ENCODE assay signal across 8 cellular contexts in the genomic region with DNA sequence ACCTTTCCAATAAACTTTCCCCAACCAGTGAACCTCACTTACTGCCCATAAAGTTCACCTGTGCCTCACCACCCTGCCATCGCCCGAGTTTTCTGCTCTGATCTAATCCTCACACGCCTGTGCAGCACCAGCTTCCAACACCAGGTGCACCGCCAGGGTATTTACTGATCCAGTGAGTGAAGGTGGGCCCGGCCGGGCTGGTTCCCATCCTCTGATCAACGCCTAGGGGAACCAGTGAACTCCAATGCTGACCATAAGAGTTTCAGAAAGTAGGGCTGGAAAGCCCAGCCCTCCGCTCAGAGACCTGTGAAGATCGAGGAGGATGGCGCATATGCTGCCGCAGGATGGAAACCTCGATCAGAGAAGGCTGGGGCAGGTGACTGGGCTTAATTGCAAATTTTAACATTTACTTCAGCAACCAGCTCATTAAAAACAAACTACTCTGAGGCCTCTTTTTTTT. TPM values are rescaled to one million over a fixed set of nuclear protein-coding genes. Genes with fewer than 3 reads are reported as not detected.
DNase-seq lines count a peak whose midpoint lies in the region; ATAC-seq lines count a peak whose summit lies in the region.

No MANE protein-coding gene starts in this region.

- in situ Hi-C loops in SK-MEL-5 (cut with HindIII; ENCODE audit: low pct_unique_long_range_greater_than_20kb, low sequenced_read_pairs), result no loop called here

- CTCF ChIA-PET in CD8-positive, alpha-beta memory T cell (lab: Charles Lee), result interaction anchor here (0.6 to 1.8 kb wide), 11 partner anchors 9 to 313 kb away, joined by 3 to 22 read pairs (median 3); a partner anchor contains a TSS

- POLR2A ChIA-PET in CD8-positive, alpha-beta memory T cell (lab: Charles Lee), result interaction anchor here (0.6 to 1.7 kb wide), 12 partner anchors 9 to 222 kb away, joined by 3 to 19 read pairs (median 4); a partner anchor contains a TSS

- H3K27me3 ChIP-seq in CD8-positive, alpha-beta memory T cell (ENCODE audit: insufficient read depth, low read length, poor library complexity, severe bottlenecking), result no peaks in the 10 kb centered on the region
- no peaks in the 10 kb centered on the region for H3K27me3 ChIP-seq in adipocyte (replicated peaks; ENCODE audit: control insufficient read depth, insufficient read depth, low read length)
- H3K27me3 ChIP-seq in iPS-18a (ENCODE audit: control insufficient read depth, insufficient read depth, low read length), result no peaks in the 10 kb centered on the region

- peak overlapping the region; percentile 80 for H3K27ac ChIP-seq in CD8-positive, alpha-beta memory T cell (ENCODE audit: low read depth, low read length)
- H3K27ac ChIP-seq in iPS-18a (ENCODE audit: low read length), result peak overlapping the region; percentile 1

- H3K4me3 Mint-ChIP-seq in CD8-positive, alpha-beta memory T cell, result peak overlapping the region; percentile 89 to 98 (median 91)

- peak overlapping the region; percentile 94 to 98 (median 97) for H3K27ac Mint-ChIP-seq in CD8-positive, alpha-beta memory T cell

- H3K9me3 Mint-ChIP-seq in CD8-positive, alpha-beta memory T cell, result no peaks in the 10 kb centered on the region

- no peaks in the 10 kb centered on the region for H3K9me3 ChIP-seq in CD8-positive, alpha-beta memory T cell (ENCODE audit: low read length)
- H3K9me3 ChIP-seq in adipocyte (ENCODE audit: control insufficient read depth, low read length) (no peaks in the 10 kb centered on the region), iPS-18a (ENCODE audit: control insufficient read depth, low read depth, low read length) (no peaks in the 10 kb centered on the region)

- peak; percentile 52 to 81 (median 55) for DNase-seq in CD8-positive, alpha-beta memory T cell
- peak; percentile 71 for DNase-seq in HuH-7.5 (ENCODE audit: low spot score)
- DNase-seq in SK-MEL-5 (ENCODE audit: low read depth, low spot score), result peak; percentile 57
- DNase-seq in adipocyte (ENCODE audit: low read depth), result peak; percentile 29
- DNase-seq in stimulated activated CD4-positive, alpha-beta T cell treated with anti-CD3 and anti-CD28 coated beads, Interleukin-15, amount 100 ng/mL, for 24 hours, result peak; percentile 80

- H3K9ac ChIP-seq in adipocyte (ENCODE audit: low read length) (peak overlapping the region; percentile 95), iPS-18a (ENCODE audit: low read length) (peak overlapping the region; percentile 85)

- ATAC-seq in GM19463 (IDR thresholded peaks at IDR 0.05; ENCODE audit: unreplicated experiment) (peak; percentile 60), HG03039 (IDR thresholded peaks at IDR 0.05; ENCODE audit: unreplicated experiment) (no peak)

- H3K36me3 Mint-ChIP-seq in CD8-positive, alpha-beta memory T cell, result peaks cover 0 to 6% (median 2%) of the 10 kb centered on the region in 3 donors

- H3K4me1 Mint-ChIP-seq in CD8-positive, alpha-beta memory T cell, result peaks cover 31 to 36% (median 33%) of the 10 kb centered on the region in 3 donors

- peaks cover 24% of the 10 kb centered on the region for H3K4me1 ChIP-seq in CD8-positive, alpha-beta memory T cell (ENCODE audit: insufficient read depth, low read length)
- peaks cover 42% of the 10 kb centered on the region for H3K4me1 ChIP-seq in adipocyte (ENCODE audit: control insufficient read depth, insufficient read depth, low read length)
- peaks cover 5% of the 10 kb centered on the region for H3K4me1 ChIP-seq in iPS-18a (ENCODE audit: control insufficient read depth, low read depth, low read length)

- H3K27me3 Mint-ChIP-seq in CD8-positive, alpha-beta memory T cell, result no peaks in the 10 kb centered on the region

- H3K4me3 ChIP-seq in CD8-positive, alpha-beta memory T cell (ENCODE audit: low read length), result peak overlapping the region; percentile 60
- H3K4me3 ChIP-seq in adipocyte (ENCODE audit: low read length) (peak overlapping the region; percentile 92), iPS-18a (ENCODE audit: low read length) (peak overlapping the region; percentile 78)

- no peaks in the 10 kb centered on the region for H3K36me3 ChIP-seq in CD8-positive, alpha-beta memory T cell (ENCODE audit: insufficient read depth, low read length)
- H3K36me3 ChIP-seq in adipocyte (ENCODE audit: control insufficient read depth, insufficient read depth, low read length, severe bottlenecking), result no peaks in the 10 kb centered on the region
- H3K36me3 ChIP-seq in iPS-18a (ENCODE audit: control insufficient read depth, low read depth, low read length), result peaks cover 12% of the 10 kb centered on the region

RNA-seq across cellular contexts. Expression of a gene that starts 0.7 kb away (rescaled TPM):
- total RNA-seq in CD8-positive, alpha-beta memory T cell, result 10 to 100 TPM; 68.6 to 70.0 TPM
- 6.2 TPM for polyA plus RNA-seq in CD8-positive, alpha-beta memory T cell
- total RNA-seq in SK-MEL-5 (2014; rRNA removed; shearing (Covaris generic)), result 63.2 and 66.0 TPM in 2 replicates
- polyA plus RNA-seq in SK-MEL-5 (2015; cell fraction: cytosol; rRNA removed), result 61.9 and 65.6 TPM in 2 replicates
- polyA plus RNA-seq in SK-MEL-5 (2015; cell fraction: nucleus; rRNA removed), result 18.5 and 22.2 TPM in 2 replicates

RNA-seq across cellular contexts. Expression of a gene that starts 6.5 kb away (rescaled TPM):
- 1,000 to 10,000 TPM; 1,010 to 1,017 TPM for total RNA-seq in CD8-positive, alpha-beta memory T cell
- polyA plus RNA-seq in CD8-positive, alpha-beta memory T cell, result 2,423 TPM
- 483 and 574 TPM in 2 replicates for total RNA-seq in SK-MEL-5 (2014; rRNA removed; shearing (Covaris generic))
- polyA plus RNA-seq in SK-MEL-5 (2015; cell fraction: cytosol; rRNA removed), result 310 and 389 TPM in 2 replicates
- 208 and 222 TPM in 2 replicates for polyA plus RNA-seq in SK-MEL-5 (2015; cell fraction: nucleus; rRNA removed)

RNA-seq across cellular contexts. Expression of a gene that starts 23.6 kb away (rescaled TPM):
- 100 to 1,000 TPM; 185 to 191 TPM for total RNA-seq in CD8-positive, alpha-beta memory T cell
- 374 TPM for polyA plus RNA-seq in CD8-positive, alpha-beta memory T cell
- 90.9 and 100 TPM in 2 replicates for total RNA-seq in SK-MEL-5 (2014; rRNA removed; shearing (Covaris generic))
- polyA plus RNA-seq in SK-MEL-5 (2015; cell fraction: cytosol; rRNA removed), result 147 and 169 TPM in 2 replicates
- polyA plus RNA-seq in SK-MEL-5 (2015; cell fraction: nucleus; rRNA removed), result 106 and 143 TPM in 2 replicates

RNA-seq across cellular contexts. Expression of a gene that starts 33.6 kb away (rescaled TPM):
- total RNA-seq in CD8-positive, alpha-beta memory T cell, result 1 to 10 TPM; 8.1 to 9.0 TPM
- 3.2 TPM for polyA plus RNA-seq in CD8-positive, alpha-beta memory T cell
- total RNA-seq in SK-MEL-5 (2014; rRNA removed; shearing (Covaris generic)), result 5.6 and 7.3 TPM in 2 replicates
- polyA plus RNA-seq in SK-MEL-5 (2015; cell fraction: cytosol; rRNA removed), result 2.2 and 3.7 TPM in 2 replicates
- 6.2 and 8.0 TPM in 2 replicates for polyA plus RNA-seq in SK-MEL-5 (2015; cell fraction: nucleus; rRNA removed)

RNA-seq across cellular contexts. Expression of a gene that starts 35.3 kb away (rescaled TPM):
- total RNA-seq in CD8-positive, alpha-beta memory T cell, result 1,000 to 10,000 TPM; 5,711 to 5,990 TPM
- 7,268 TPM for polyA plus RNA-seq in CD8-positive, alpha-beta memory T cell
- 5,360 and 5,858 TPM in 2 replicates for total RNA-seq in SK-MEL-5 (2014; rRNA removed; shearing (Covaris generic))
- polyA plus RNA-seq in SK-MEL-5 (2015; cell fraction: cytosol; rRNA removed), result 3,392 and 3,999 TPM in 2 replicates
- 956 and 1,011 TPM in 2 replicates for polyA plus RNA-seq in SK-MEL-5 (2015; cell fraction: nucleus; rRNA removed)

Comparison
In these comparisons a context has a peak if more than half of its experiments do, and no peak if none do; other contexts are left out.
1. DNase-seq: peak in every context shown above with its lines; median percentile 80 in stimulated activated CD4-positive, alpha-beta T cell treated with anti-CD3 and anti-CD28 coated beads, Interleukin-15, amount 100 ng/mL, for 24 hours; 71 in HuH-7.5; 57 in SK-MEL-5; 55 in CD8-positive, alpha-beta memory T cell; 29 in adipocyte.